14 cellular contexts compared by ENCODE assay signal in the genomic region with DNA sequence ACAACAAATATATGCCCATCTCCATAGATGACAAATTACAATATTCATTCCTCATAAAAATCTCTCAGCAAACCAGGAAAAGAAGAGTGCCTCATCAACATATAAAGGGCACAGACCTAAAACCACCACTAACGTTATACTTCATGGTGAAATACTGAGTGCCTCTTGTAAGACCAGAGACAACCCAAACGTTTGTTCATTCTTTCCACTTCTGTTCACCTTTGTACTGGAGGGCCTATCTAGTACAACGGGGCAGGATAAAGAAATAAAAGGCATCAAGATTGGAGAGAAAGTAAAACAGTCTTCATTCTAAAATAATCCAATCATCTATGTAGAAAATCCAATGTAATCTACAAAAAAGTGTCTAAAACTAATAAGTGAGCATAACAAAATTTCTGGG.
A peak's percentile ranks its signal among the peaks of the same experiment; 100 is the strongest.
DNase-seq lines count a peak whose midpoint lies in the region; ATAC-seq and TF ChIP-seq lines count a peak whose summit lies in the region.
"Had no signal": no experiment of that assay in that cellular context is flagged by ENCODE, and none has a peak within 500 bp of the region (broad histone marks: within the 10 kb centered on the region; RNA-seq: fewer than 3 reads in every experiment).

No MANE protein-coding gene starts in this region.

- H3K36me3 Mint-ChIP-seq in activated naive CD8-positive, alpha-beta T cell treated with anti-CD3 and anti-CD28 coated beads for 36 hours, result peaks cover 65% of the 10 kb centered on the region
- H3K36me3 Mint-ChIP-seq in neural progenitor cell, result peaks cover 60% of the 10 kb centered on the region

- H3K4me1 Mint-ChIP-seq in activated naive CD8-positive, alpha-beta T cell treated with anti-CD3 and anti-CD28 coated beads for 36 hours, result peaks cover 26% of the 10 kb centered on the region
- peaks cover 3% of the 10 kb centered on the region for H3K4me1 Mint-ChIP-seq in neural progenitor cell

- H3K27me3 Mint-ChIP-seq in activated naive CD8-positive, alpha-beta T cell treated with anti-CD3 and anti-CD28 coated beads for 36 hours, result no peaks in the 10 kb centered on the region
- no peaks in the 10 kb centered on the region for H3K27me3 Mint-ChIP-seq in neural progenitor cell (ENCODE audit: insufficient read depth, low read depth)

- no peak overlapping the region for H3K4me3 ChIP-seq in neural progenitor cell
- H3K4me3 ChIP-seq: esophagus muscularis mucosa had no signal

- H3K79me2 ChIP-seq in neural progenitor cell (ENCODE audit: low read depth), result peaks cover 89% of the 10 kb centered on the region

- peaks cover 21% of the 10 kb centered on the region for H4K20me1 ChIP-seq in neural progenitor cell (ENCODE audit: low read depth)

- H3K9ac ChIP-seq in neural progenitor cell, result no peak overlapping the region
- H3K9ac ChIP-seq: parathyroid adenoma, SK-N-SH had no signal

- intact Hi-C loops in posterior vena cava (cut with DNase I), result no loop called here

- TF ChIP-seq CTCF in neural progenitor cell (IDR thresholded peaks at IDR 0.05), result no peak

- H3K27ac ChIP-seq in neural progenitor cell, result no peak overlapping the region
- H3K27ac ChIP-seq: esophagus muscularis mucosa, parathyroid adenoma had no signal

- H3K4me1 ChIP-seq in neural progenitor cell, result peaks cover 7% of the 10 kb centered on the region

- H3K4me2 ChIP-seq in neural progenitor cell, result no peak overlapping the region
- H3K4me2 ChIP-seq: SK-N-SH had no signal

- no peaks in the 10 kb centered on the region for H3F3A ChIP-seq in neural progenitor cell (ENCODE audit: low read depth)

- H3K4me3 Mint-ChIP-seq in activated naive CD8-positive, alpha-beta T cell treated with anti-CD3 and anti-CD28 coated beads for 36 hours, result no peak overlapping the region
- H3K4me3 Mint-ChIP-seq in neural progenitor cell, result no peak overlapping the region

- H2AFZ ChIP-seq in neural progenitor cell (replicated peaks), result no peak overlapping the region
- H2AFZ ChIP-seq: parathyroid adenoma had no signal

- H3K27ac Mint-ChIP-seq in activated naive CD8-positive, alpha-beta T cell treated with anti-CD3 and anti-CD28 coated beads for 36 hours, result peak overlapping the region; percentile 59
- no peak overlapping the region for H3K27ac Mint-ChIP-seq in neural progenitor cell

- no peak for DNase-seq in activated naive CD8-positive, alpha-beta T cell treated with anti-CD3 and anti-CD28 coated beads for 36 hours
- DNase-seq in NCI-H524 treated with DMSO at 0.1 percent for 48 hours (lab: John Stamatoyannopoulos, UW) (no peak), posterior vena cava (ENCODE audit: low spot score) (no peak), neural progenitor cell (ENCODE audit: low spot score) (no peak), iPS-NIHi11 (ENCODE audit: low spot score) (no peak)
- DNase-seq: activated CD4-positive, alpha-beta T cell treated with anti-CD3 and anti-CD28 coated beads, Interleukin-2, amount 50 U/mL, for 4 hours; Kasumi-1; SK-N-SH; trophoblast cell had no signal

- ATAC-seq in GM18498 (IDR thresholded peaks at IDR 0.05; ENCODE audit: unreplicated experiment) (peak; percentile 37), GM19397 (IDR thresholded peaks at IDR 0.05; ENCODE audit: unreplicated experiment) (peak; percentile 26), HG03103 (IDR thresholded peaks at IDR 0.05; ENCODE audit: low read depth, unreplicated experiment) (peak; percentile 13)

- peaks cover 7% of the 10 kb centered on the region for H3K9me3 ChIP-seq in neural progenitor cell (ENCODE audit: low read depth)
- H3K9me3 ChIP-seq: esophagus muscularis mucosa had no signal

- H3K9me3 Mint-ChIP-seq in activated naive CD8-positive, alpha-beta T cell treated with anti-CD3 and anti-CD28 coated beads for 36 hours, result peaks cover 7% of the 10 kb centered on the region
- H3K9me3 Mint-ChIP-seq in neural progenitor cell, result peaks cover 24% of the 10 kb centered on the region

- peaks cover 7% of the 10 kb centered on the region for H3K36me3 ChIP-seq in neural progenitor cell

- no peaks in the 10 kb centered on the region for H3K27me3 ChIP-seq in neural progenitor cell
- H3K27me3 ChIP-seq: esophagus muscularis mucosa had no signal
